15 cellular contexts compared by ENCODE assay signal in the genomic region with DNA sequence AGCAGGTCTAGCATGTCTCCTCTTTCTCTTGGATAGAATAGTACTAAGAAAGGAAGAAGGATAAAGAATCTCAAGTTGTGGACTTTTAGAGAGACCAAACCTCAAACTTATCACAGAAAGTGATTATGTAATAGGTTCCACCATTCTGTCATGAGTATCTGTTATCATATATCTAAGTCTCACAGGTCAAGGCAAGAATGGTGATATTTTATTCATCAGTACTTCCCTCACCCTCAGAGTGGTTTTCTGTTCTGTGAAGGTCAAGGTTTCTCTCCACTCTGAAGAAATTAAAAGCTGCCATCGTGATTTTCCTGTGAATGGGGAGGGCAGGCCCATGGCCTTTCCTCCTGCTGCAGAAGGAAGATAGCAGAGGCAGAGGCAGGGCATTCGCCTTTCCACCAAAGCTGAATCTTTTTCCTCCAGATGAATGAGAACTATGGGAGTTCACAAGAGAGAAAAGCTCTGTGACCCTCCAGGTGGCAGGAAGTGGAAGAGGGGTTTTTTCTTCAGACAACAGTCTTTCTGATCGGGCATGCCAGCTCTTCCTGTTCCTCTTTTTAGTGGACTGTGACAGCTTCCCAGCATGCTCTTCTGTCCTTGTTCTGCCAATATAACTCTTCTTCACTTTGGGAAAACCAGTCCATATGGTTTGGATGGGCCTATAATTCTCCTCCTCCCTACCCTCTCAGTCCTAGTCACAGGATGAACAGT. TPM values are rescaled to one million over a fixed set of nuclear protein-coding genes. Genes with fewer than 3 reads are reported as not detected.
A peak's percentile ranks its signal among the peaks of the same experiment; 100 is the strongest.
DNase-seq lines count a peak whose midpoint lies in the region; ATAC-seq and TF ChIP-seq lines count a peak whose summit lies in the region.
"Had no signal": no experiment of that assay in that cellular context is flagged by ENCODE, and none has a peak within 500 bp of the region (broad histone marks: within the 10 kb centered on the region; RNA-seq: fewer than 3 reads in every experiment).

No MANE protein-coding gene starts in this region.

- H3K4me3 Mint-ChIP-seq in activated B cell treated with CpG ODN at 0.5 μM for 24 hours, result peak overlapping the region; percentile 67
- no peak overlapping the region for H3K4me3 Mint-ChIP-seq in WTC11
- H3K4me3 Mint-ChIP-seq: activated CD4-positive, alpha-beta T cell treated with anti-CD3 and anti-CD28 coated beads, Interleukin-2, amount 10 ng/mL, durations not matched to agents 7 days and 5 days; activated T-helper 17 cell treated with anti-CD3 and anti-CD28 coated beads, Interleukin-2, amount 50 U/mL, for 72 hours; endodermal cell; stimulated activated effector memory CD8-positive, alpha-beta T cell treated with anti-CD3 and anti-CD28 coated beads, Interleukin-12 subunit alpha, Interleukin-12 subunit beta, amount 100 ng/mL, for 72 hours had no signal

- intact Hi-C loops in activated B cell treated with CpG ODN at 0.5 μM for 24 hours (cut with micrococcal nuclease) (no loop called here), cardiac septum (cut with DNase I) (no loop called here)

- H3K9me3 Mint-ChIP-seq in activated B cell treated with CpG ODN at 0.5 μM for 24 hours (peaks cover 7% of the 10 kb centered on the region), WTC11 (peaks cover 5% of the 10 kb centered on the region)
- H3K9me3 Mint-ChIP-seq: activated CD4-positive, alpha-beta T cell treated with anti-CD3 and anti-CD28 coated beads, Interleukin-2, amount 10 ng/mL, durations not matched to agents 7 days and 5 days; endodermal cell; stimulated activated effector memory CD8-positive, alpha-beta T cell treated with anti-CD3 and anti-CD28 coated beads, Interleukin-12 subunit alpha, Interleukin-12 subunit beta, amount 100 ng/mL, for 72 hours had no signal

- DNase-seq in activated B cell treated with CpG ODN at 0.5 μM for 24 hours (no peak), NCI-H2227 treated with DMSO at 0.1 percent for 48 hours (lab: John Stamatoyannopoulos, UW) (no peak), hypothalamus (lab: John Stamatoyannopoulos, UW) (no peak), WTC11 (ENCODE audit: low spot score) (no peak), cardiac septum (ENCODE audit: low spot score) (no peak)
- DNase-seq: activated CD4-positive, alpha-beta T cell treated with anti-CD3 and anti-CD28 coated beads, Interleukin-2, amount 10 ng/mL, durations not matched to agents 7 days and 5 days; endodermal cell; GM23248; NCI-H2171 treated with DMSO at 0.1 percent for 48 hours had no signal

- CTCF ChIA-PET in activated B cell treated with CpG ODN at 0.5 μM for 24 hours (lab: Charles Lee), result no interaction called here
- CTCF ChIA-PET in WTC11 (lab: Charles Lee), result no interaction called here

- ATAC-seq in GM18502 (IDR thresholded peaks at IDR 0.05; ENCODE audit: poor library complexity, unreplicated experiment) (peak; percentile 68), GM21528 (IDR thresholded peaks at IDR 0.05; ENCODE audit: low FRiP score, unreplicated experiment) (peak; percentile 74), HG03354 (IDR thresholded peaks at IDR 0.05; ENCODE audit: poor library complexity, severe bottlenecking, unreplicated experiment) (peak; percentile 75), activated B cell treated with CpG ODN at 0.5 μM for 24 hours (ENCODE audit: low read depth) (peak; percentile 77), WTC11 (no peak)
- ATAC-seq: activated T-helper 17 cell treated with anti-CD3 and anti-CD28 coated beads, Interleukin-2, amount 50 U/mL, for 72 hours; gastroesophageal sphincter; stimulated activated effector memory CD8-positive, alpha-beta T cell treated with anti-CD3 and anti-CD28 coated beads, Interleukin-12 subunit alpha, Interleukin-12 subunit beta, amount 100 ng/mL, for 72 hours had no signal

- POLR2A ChIA-PET in activated B cell treated with CpG ODN at 0.5 μM for 24 hours (lab: Charles Lee), result interaction anchor here (0.8 to 0.9 kb wide), 2 partner anchors 187 to 341 kb away, joined by 3 read pairs; partner anchors contain the start of gene ULK4
- POLR2A ChIA-PET in WTC11 (lab: Charles Lee), result no interaction called here

- H3K27me3 Mint-ChIP-seq in activated B cell treated with CpG ODN at 0.5 μM for 24 hours (no peaks in the 10 kb centered on the region), WTC11 (ENCODE audit: low read depth) (no peaks in the 10 kb centered on the region; the same call in 1 of the 2 replicates)
- H3K27me3 Mint-ChIP-seq: activated CD4-positive, alpha-beta T cell treated with anti-CD3 and anti-CD28 coated beads, Interleukin-2, amount 10 ng/mL, durations not matched to agents 7 days and 5 days had no signal

- no peak for TF ChIP-seq CTCF in activated B cell treated with CpG ODN at 0.5 μM for 24 hours (IDR thresholded peaks at IDR 0.05)
- TF ChIP-seq CTCF in WTC11 (IDR thresholded peaks at IDR 0.05), result no peak

- H3K36me3 Mint-ChIP-seq in activated B cell treated with CpG ODN at 0.5 μM for 24 hours (ENCODE audit: low read depth) (no peaks in the 10 kb centered on the region), WTC11 (no peaks in the 10 kb centered on the region)
- H3K36me3 Mint-ChIP-seq: stimulated activated effector memory CD8-positive, alpha-beta T cell treated with anti-CD3 and anti-CD28 coated beads, Interleukin-12 subunit alpha, Interleukin-12 subunit beta, amount 100 ng/mL, for 72 hours had no signal

- H3K27ac Mint-ChIP-seq in activated B cell treated with CpG ODN at 0.5 μM for 24 hours (peak overlapping the region; percentile 94), WTC11 (no peak overlapping the region)
- H3K27ac Mint-ChIP-seq: activated CD4-positive, alpha-beta T cell treated with anti-CD3 and anti-CD28 coated beads, Interleukin-2, amount 10 ng/mL, durations not matched to agents 7 days and 5 days; activated T-helper 17 cell treated with anti-CD3 and anti-CD28 coated beads, Interleukin-2, amount 50 U/mL, for 72 hours; endodermal cell; stimulated activated effector memory CD8-positive, alpha-beta T cell treated with anti-CD3 and anti-CD28 coated beads, Interleukin-12 subunit alpha, Interleukin-12 subunit beta, amount 100 ng/mL, for 72 hours had no signal

- H3K4me1 Mint-ChIP-seq in activated B cell treated with CpG ODN at 0.5 μM for 24 hours (peaks cover 40% of the 10 kb centered on the region), WTC11 (peaks cover 7% of the 10 kb centered on the region; the same call in 1 of the 2 replicates)
- H3K4me1 Mint-ChIP-seq: activated CD4-positive, alpha-beta T cell treated with anti-CD3 and anti-CD28 coated beads, Interleukin-2, amount 10 ng/mL, durations not matched to agents 7 days and 5 days; activated T-helper 17 cell treated with anti-CD3 and anti-CD28 coated beads, Interleukin-2, amount 50 U/mL, for 72 hours; endodermal cell; stimulated activated effector memory CD8-positive, alpha-beta T cell treated with anti-CD3 and anti-CD28 coated beads, Interleukin-12 subunit alpha, Interleukin-12 subunit beta, amount 100 ng/mL, for 72 hours had no signal

TF ChIP-seq in WTC11, 78 proteins besides CTCF, POLR2A, EP300 and RAD21 (continues in another document):
- TF ChIP-seq NR1H2 (CRISPR knock-in tag; IDR thresholded peaks at IDR 0.05), result no peak
- no peak for TF ChIP-seq ZNF532 (CRISPR knock-in tag; IDR thresholded peaks at IDR 0.05; ENCODE audit: borderline replicate concordance)
- TF ChIP-seq, protein P1, sequence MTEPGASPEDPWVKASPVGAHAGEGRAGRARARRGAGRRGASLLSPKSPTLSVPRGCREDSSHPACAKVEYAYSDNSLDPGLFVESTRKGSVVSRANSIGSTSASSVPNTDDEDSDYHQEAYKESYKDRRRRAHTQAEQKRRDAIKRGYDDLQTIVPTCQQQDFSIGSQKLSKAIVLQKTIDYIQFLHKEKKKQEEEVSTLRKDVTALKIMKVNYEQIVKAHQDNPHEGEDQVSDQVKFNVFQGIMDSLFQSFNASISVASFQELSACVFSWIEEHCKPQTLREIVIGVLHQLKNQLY (CRISPR knock-in tag; IDR thresholded peaks at IDR 0.05), result no peak
- TF ChIP-seq ZNF416 (CRISPR knock-in tag; IDR thresholded peaks at IDR 0.05), result no peak
- no peak for TF ChIP-seq SOX15 (CRISPR knock-in tag; IDR thresholded peaks at IDR 0.05)
- no peak for TF ChIP-seq SMAD4 (CRISPR knock-in tag; IDR thresholded peaks at IDR 0.05)
- TF ChIP-seq NR2C2 (CRISPR knock-in tag; IDR thresholded peaks at IDR 0.05), result no peak

RNA-seq across cellular contexts. Expression of gene CCK, which starts 37.1 kb away (rescaled TPM):
- not detected in 2 replicates for total RNA-seq in activated B cell treated with CpG ODN at 0.5 μM for 24 hours
- 0.50 to 1.1 TPM (median 0.94 TPM) in 3 replicates for total RNA-seq in WTC11 (2021)
- not detected for total RNA-seq in cardiac septum
- total RNA-seq: activated CD4-positive, alpha-beta T cell treated with anti-CD3 and anti-CD28 coated beads, Interleukin-2, amount 10 ng/mL, durations not matched to agents 7 days and 5 days; activated T-helper 17 cell treated with anti-CD3 and anti-CD28 coated beads, Interleukin-2, amount 50 U/mL, for 72 hours had no signal
